In genomic region chr11:72685560-72686480, GRCh38 we compare ENCODE assay signal across 10 cellular contexts. TPM values are rescaled to one million over a fixed set of nuclear protein-coding genes. Genes with fewer than 3 reads are reported as not detected.
DNase-seq lines count a peak whose midpoint lies in the region; ATAC-seq and TF ChIP-seq lines count a peak whose summit lies in the region.
"Had no signal": no experiment of that assay in that cellular context is flagged by ENCODE, and none has a peak within 500 bp of the region (broad histone marks: within the 10 kb centered on the region; RNA-seq: fewer than 3 reads in every experiment).

No MANE protein-coding gene starts in this region.

- no peak overlapping the region for H3K27ac ChIP-seq in DND-41 (ENCODE audit: low read length)
- H3K27ac ChIP-seq in heart right ventricle: peak overlapping the region; percentile 3 to 75 (median 62)
- H3K27ac ChIP-seq in Karpas-422 (ENCODE audit: low read length): no peak overlapping the region
- H3K27ac ChIP-seq: testis had no signal

- H3K36me3 Mint-ChIP-seq in activated T-cell treated with anti-CD3 and anti-CD28 coated beads, Interleukin-2, amount 50 U/mL, for 24 hours (ENCODE audit: low read depth): peaks cover 63% of the 10 kb centered on the region

- H3K36me3 ChIP-seq in DND-41 (ENCODE audit: insufficient read depth, low read length) (peaks cover 73% of the 10 kb centered on the region), heart right ventricle (peaks cover 0 to 79% (median 20%) of the 10 kb centered on the region in 9 donors), Karpas-422 (ENCODE audit: insufficient read depth, low read length) (peaks cover 13% of the 10 kb centered on the region)

- H3K4me3 ChIP-seq in DND-41 (ENCODE audit: low read depth in 1 of 2, low read length in 2 of 2) (no peak overlapping the region), heart right ventricle (no peak overlapping the region), Karpas-422 (ENCODE audit: low read length) (no peak overlapping the region)
- H3K4me3 ChIP-seq: testis had no signal

- no peak overlapping the region for H3K9ac ChIP-seq in DND-41 (ENCODE audit: low read depth, low read length)
- no peak overlapping the region for H3K9ac ChIP-seq in Karpas-422 (ENCODE audit: low read length)

- H3K27me3 Mint-ChIP-seq in activated T-cell treated with anti-CD3 and anti-CD28 coated beads, Interleukin-2, amount 50 U/mL, for 24 hours: no peaks in the 10 kb centered on the region

- no peak overlapping the region for H3K4me2 ChIP-seq in DND-41 (ENCODE audit: insufficient read depth, low read length)
- H3K4me2 ChIP-seq in Karpas-422 (ENCODE audit: low read depth, low read length, poor library complexity, severe bottlenecking): no peak overlapping the region

- H4K20me1 ChIP-seq in DND-41 (ENCODE audit: insufficient read depth, low read length) (peaks cover 32% of the 10 kb centered on the region), Karpas-422 (ENCODE audit: insufficient read depth, low read depth, low read length) (peaks cover 40% of the 10 kb centered on the region)

- 76 to 77% methylated on average over 24 of the region's 24 CpGs for WGBS in heart right ventricle, 2 donors

- no peaks in the 10 kb centered on the region for H3K9me3 Mint-ChIP-seq in activated T-cell treated with anti-CD3 and anti-CD28 coated beads, Interleukin-2, amount 50 U/mL, for 24 hours

- H3K27me3 ChIP-seq in DND-41 (ENCODE audit: insufficient read depth, low read length, poor library complexity) (no peaks in the 10 kb centered on the region), heart right ventricle (no peaks in the 10 kb centered on the region), Karpas-422 (ENCODE audit: low read length) (no peaks in the 10 kb centered on the region)
- H3K27me3 ChIP-seq: testis had no signal

- peak overlapping the region; percentile 1 for H3K4me3 Mint-ChIP-seq in activated T-cell treated with anti-CD3 and anti-CD28 coated beads, Interleukin-2, amount 50 U/mL, for 24 hours

- no peaks in the 10 kb centered on the region for H3K9me3 ChIP-seq in DND-41 (ENCODE audit: insufficient read depth, low read length, severe bottlenecking)
- H3K9me3 ChIP-seq in heart right ventricle: no peaks in the 10 kb centered on the region
- no peaks in the 10 kb centered on the region for H3K9me3 ChIP-seq in Karpas-422 (ENCODE audit: low read length)
- H3K9me3 ChIP-seq: testis had no signal

- peaks cover 33% of the 10 kb centered on the region for H3K4me1 Mint-ChIP-seq in activated T-cell treated with anti-CD3 and anti-CD28 coated beads, Interleukin-2, amount 50 U/mL, for 24 hours (ENCODE audit: low read depth)

- H3K27ac Mint-ChIP-seq in activated T-cell treated with anti-CD3 and anti-CD28 coated beads, Interleukin-2, amount 50 U/mL, for 24 hours: peak overlapping the region; percentile 76

- intact Hi-C loops in heart right ventricle (cut with DNase I): loop anchor here in 5 of 10 donors (2.0 to 10.0 kb wide), 2 partner anchors 99 to 211 kb away; no protein-coding TSS in a partner anchor

- peak; percentile 31; the same call in 2 of the 3 replicates for ATAC-seq in DND-41 (ENCODE audit: insufficient read depth, low read depth)
- ATAC-seq in heart right ventricle: peak in 5 of 8 donors; percentile 2 to 26 (median 13)
- ATAC-seq: PC-3 had no signal

- no peak overlapping the region for H2AFZ ChIP-seq in DND-41 (ENCODE audit: low read depth, low read length)
- no peak overlapping the region for H2AFZ ChIP-seq in Karpas-422 (ENCODE audit: low read length)

- no peaks in the 10 kb centered on the region for H3K4me1 ChIP-seq in DND-41 (ENCODE audit: insufficient read depth, low read length)
- peaks cover 10 to 68% (median 41%) of the 10 kb centered on the region in 9 donors for H3K4me1 ChIP-seq in heart right ventricle
- no peaks in the 10 kb centered on the region for H3K4me1 ChIP-seq in Karpas-422 (ENCODE audit: low read length)

- no peak for TF ChIP-seq CTCF in DND-41 (IDR thresholded peaks at IDR 0.05; ENCODE audit: borderline replicate concordance, extremely low read depth, low read length, poor library complexity, severe bottlenecking)
- no peak for TF ChIP-seq CTCF in heart right ventricle (IDR thresholded peaks at IDR 0.05)

- H3K79me2 ChIP-seq in DND-41 (ENCODE audit: insufficient read depth, low read length) (no peaks in the 10 kb centered on the region), Karpas-422 (ENCODE audit: low read length) (no peaks in the 10 kb centered on the region)

- DNase-seq in DND-41: peak; percentile 41
- DNase-seq in activated T-cell treated with anti-CD3 and anti-CD28 coated beads, Interleukin-2, amount 50 U/mL, for 24 hours: peak; percentile 63
- DNase-seq in heart right ventricle: peak in 1 of 2 donors; percentile 42
- peak; percentile 41 for DNase-seq in stimulated activated CD4-positive, alpha-beta T cell treated with anti-CD3 and anti-CD28 coated beads, Interleukin-4, amount 100 ng/mL, for 1 hour
- no peak for DNase-seq in Karpas-422
- no peak for DNase-seq in DMS 273 treated with DMSO at 0.1 percent for 48 hours (lab: John Stamatoyannopoulos, UW)
- no peak for DNase-seq in ecto neural progenitor cell (ENCODE audit: low spot score)
- no peak for DNase-seq in NCI-H82 treated with DMSO at 0.1 percent for 48 hours (lab: John Stamatoyannopoulos, UW; ENCODE audit: unreplicated experiment)
- DNase-seq: PC-3, testis had no signal

- H3K9me2 ChIP-seq in Karpas-422 (replicated peaks; ENCODE audit: insufficient read depth, low read length): no peaks in the 10 kb centered on the region

RNA-seq across cellular contexts. Expression of gene PDE2A, which starts 11.6 kb away (rescaled TPM):
- 10 to 100 TPM; 10.4 to 44.4 (median 30.2) TPM for total RNA-seq in heart right ventricle
- polyA plus RNA-seq in heart right ventricle: 10 to 100 TPM; 28.4 to 47.6 TPM
- total RNA-seq in Karpas-422 (2014; rRNA removed; shearing (Covaris generic); ENCODE audit: low replicate concordance): 1.8 and 10.4 TPM in 2 replicates

Comparison
In these comparisons a context has a peak if more than half of its experiments do, and no peak if none do; other contexts are left out.
1. DNase-seq: peak in DND-41 (single experiment), activated T-cell treated with anti-CD3 and anti-CD28 coated beads, Interleukin-2, amount 50 U/mL, for 24 hours (single experiment) and stimulated activated CD4-positive, alpha-beta T cell treated with anti-CD3 and anti-CD28 coated beads, Interleukin-4, amount 100 ng/mL, for 1 hour (single experiment); none in Karpas-422 (single experiment), DMS 273 treated with DMSO at 0.1 percent for 48 hours (single experiment), ecto neural progenitor cell (single experiment) and NCI-H82 treated with DMSO at 0.1 percent for 48 hours (single experiment).
2. H3K27ac ChIP-seq: peak in heart right ventricle (10 of 10); none in DND-41 (single experiment) and Karpas-422 (single experiment).